9 cellular contexts compared by ENCODE assay signal in the genomic region with DNA sequence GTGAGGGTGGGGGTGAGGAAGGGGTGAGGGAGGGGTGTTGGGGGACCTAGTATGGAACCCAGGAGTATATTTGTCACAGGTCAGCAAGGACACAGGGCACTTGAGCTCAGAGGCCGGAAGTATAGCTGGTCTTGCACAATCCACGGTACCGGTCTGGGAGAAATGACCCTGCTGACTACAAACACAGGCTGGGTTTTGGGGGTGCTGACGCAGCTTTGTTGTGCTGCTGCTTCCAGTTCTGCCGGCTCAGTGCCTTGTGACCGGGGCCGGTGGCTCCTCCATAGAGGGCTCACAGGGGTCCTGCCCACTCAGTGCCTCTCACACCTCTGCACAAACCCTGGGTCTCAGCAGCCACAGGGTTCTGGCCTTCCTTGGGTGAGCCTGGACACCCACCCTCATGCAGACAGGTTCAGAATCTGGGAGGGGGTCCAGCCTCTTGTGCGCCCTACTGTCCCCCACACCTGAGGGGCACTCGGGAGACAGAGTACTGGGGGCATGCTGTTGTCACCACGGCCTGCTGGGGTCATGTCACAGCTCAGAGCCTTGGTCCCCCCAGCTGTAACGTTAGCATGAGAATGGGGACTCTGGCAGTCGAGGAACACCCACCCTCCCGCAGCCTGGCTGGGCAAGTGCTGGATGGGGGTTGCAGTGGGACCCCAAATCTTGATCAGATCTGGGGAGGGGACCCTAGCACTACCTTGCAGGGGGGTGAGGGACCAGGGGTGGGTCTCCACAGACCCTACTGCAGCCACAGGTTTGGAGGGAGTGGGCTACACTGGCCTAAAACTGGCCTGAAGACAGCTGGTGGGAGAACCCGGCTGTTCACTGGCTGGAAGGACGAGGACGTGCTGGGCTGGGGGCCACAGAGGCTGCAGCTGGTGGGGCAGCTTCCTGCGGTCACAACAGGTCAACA. TPM values are rescaled to one million over a fixed set of nuclear protein-coding genes. Genes with fewer than 3 reads are reported as not detected.
DNase-seq lines count a peak whose midpoint lies in the region; ATAC-seq and TF ChIP-seq lines count a peak whose summit lies in the region.
"Had no signal": no experiment of that assay in that cellular context is flagged by ENCODE, and none has a peak within 500 bp of the region (broad histone marks: within the 10 kb centered on the region; RNA-seq: fewer than 3 reads in every experiment).

No MANE protein-coding gene starts in this region.

- POLR2A ChIA-PET in activated CD4-positive, alpha-beta T cell treated with anti-CD3 and anti-CD28 coated beads for 36 hours (lab: Charles Lee) = no interaction called here

- H3K36me3 Mint-ChIP-seq in activated CD4-positive, alpha-beta T cell treated with anti-CD3 and anti-CD28 coated beads for 36 hours (ENCODE audit: low read depth) = peaks cover 10% of the 10 kb centered on the region
- H3K36me3 Mint-ChIP-seq in T-helper 2 cell treated with Interferon-gamma antibody and Interleukin-4, amounts not matched to agents 5 μg/mL and 100 μg/mL, for 36 hours (ENCODE audit: low read depth) = peaks cover 3% of the 10 kb centered on the region

- peak; percentile 10 for DNase-seq in activated CD4-positive, alpha-beta T cell treated with anti-CD3 and anti-CD28 coated beads for 36 hours
- no peak for DNase-seq in activated CD4-positive, alpha-beta T cell treated with anti-CD3 and anti-CD28 coated beads for 1 hour
- peak; percentile 81 for DNase-seq in lung (ENCODE audit: low spot score)
- no peak for DNase-seq in T-helper 2 cell treated with Interferon-gamma antibody and Interleukin-4, amounts not matched to agents 5 μg/mL and 100 μg/mL, for 36 hours (ENCODE audit: low spot score)
- DNase-seq in NCI-H1105 treated with DMSO at 0.1 percent for 48 hours (lab: John Stamatoyannopoulos, UW) = no peak
- DNase-seq: NCI-H187 had no signal

- CTCF ChIA-PET in activated CD4-positive, alpha-beta T cell treated with anti-CD3 and anti-CD28 coated beads for 36 hours (lab: Charles Lee) = interaction anchor here (1.0 kb wide), 1 partner anchor 10 kb away, joined by 5 read pairs; no protein-coding TSS in a partner anchor

- H3K27ac ChIP-seq in cingulate gyrus (ENCODE audit: low read depth, low read length) (peak overlapping the region; percentile 75), lung (ENCODE audit: low read depth in 1 of 2, low read length in 1 of 2) (peak overlapping the region in 1 of 2 donors; percentile 69), urinary bladder (ENCODE audit: low read depth) (peak overlapping the region; percentile 82)

- intact Hi-C loops in activated CD4-positive, alpha-beta T cell treated with anti-CD3 and anti-CD28 coated beads for 36 hours (cut with DNase I, micrococcal nuclease) = no loop called here

- H3K9me3 Mint-ChIP-seq in activated CD4-positive, alpha-beta T cell treated with anti-CD3 and anti-CD28 coated beads for 36 hours (ENCODE audit: low read depth) = no peaks in the 10 kb centered on the region
- no peaks in the 10 kb centered on the region for H3K9me3 Mint-ChIP-seq in T-helper 2 cell treated with Interferon-gamma antibody and Interleukin-4, amounts not matched to agents 5 μg/mL and 100 μg/mL, for 36 hours

- H3K4me1 Mint-ChIP-seq in activated CD4-positive, alpha-beta T cell treated with anti-CD3 and anti-CD28 coated beads for 36 hours = peaks cover 22% of the 10 kb centered on the region
- peaks cover 13% of the 10 kb centered on the region for H3K4me1 Mint-ChIP-seq in T-helper 2 cell treated with Interferon-gamma antibody and Interleukin-4, amounts not matched to agents 5 μg/mL and 100 μg/mL, for 36 hours (ENCODE audit: low read depth)

- peaks cover 0 to 18% of the 10 kb centered on the region in 2 donors for H3K4me1 ChIP-seq in lung (ENCODE audit: control insufficient read depth in 2 of 2, insufficient read depth in 2 of 2, low read length in 2 of 2)
- peaks cover 1% of the 10 kb centered on the region for H3K4me1 ChIP-seq in urinary bladder (ENCODE audit: insufficient read depth)

- H3K9me3 ChIP-seq in lung (ENCODE audit: control insufficient read depth in 2 of 2, insufficient read depth in 1 of 2, low read length in 1 of 2) = no peaks in the 10 kb centered on the region

- H3K27me3 Mint-ChIP-seq in activated CD4-positive, alpha-beta T cell treated with anti-CD3 and anti-CD28 coated beads for 36 hours = no peaks in the 10 kb centered on the region
- H3K27me3 Mint-ChIP-seq in T-helper 2 cell treated with Interferon-gamma antibody and Interleukin-4, amounts not matched to agents 5 μg/mL and 100 μg/mL, for 36 hours (ENCODE audit: low read depth) = no peaks in the 10 kb centered on the region

- no peak for TF ChIP-seq CTCF in lung (IDR thresholded peaks at IDR 0.05; ENCODE audit: control extremely low read depth, extremely low read depth)

- ATAC-seq in activated CD4-positive, alpha-beta T cell treated with anti-CD3 and anti-CD28 coated beads for 36 hours = no peak
- ATAC-seq in lung (ENCODE audit: insufficient read depth, low FRiP score) (peak; percentile 22), GM18867 (IDR thresholded peaks at IDR 0.05; ENCODE audit: unreplicated experiment) (no peak)

- H3K4me3 Mint-ChIP-seq in activated CD4-positive, alpha-beta T cell treated with anti-CD3 and anti-CD28 coated beads for 36 hours = no peak overlapping the region
- no peak overlapping the region for H3K4me3 Mint-ChIP-seq in T-helper 2 cell treated with Interferon-gamma antibody and Interleukin-4, amounts not matched to agents 5 μg/mL and 100 μg/mL, for 36 hours

- no peaks in the 10 kb centered on the region for H3K27me3 ChIP-seq in lung (ENCODE audit: control insufficient read depth, insufficient read depth)

- no peak overlapping the region for H3K4me3 ChIP-seq in lung
- no peak overlapping the region for H3K4me3 ChIP-seq in urinary bladder (ENCODE audit: low read depth, low read length)

- 49 to 55% methylated on average over 17 of the region's 17 CpGs for WGBS in lung, 2 donors
- 68% methylated on average over 17 of the region's 17 CpGs for WGBS in urinary bladder

- H3K36me3 ChIP-seq in lung (ENCODE audit: control insufficient read depth in 2 of 2, insufficient read depth in 2 of 2, low read length in 2 of 2) (peaks cover 0 to 30% of the 10 kb centered on the region in 2 donors), urinary bladder (ENCODE audit: insufficient read depth) (peaks cover 2% of the 10 kb centered on the region)

- no peak overlapping the region for H3K27ac Mint-ChIP-seq in activated CD4-positive, alpha-beta T cell treated with anti-CD3 and anti-CD28 coated beads for 36 hours
- H3K27ac Mint-ChIP-seq in T-helper 2 cell treated with Interferon-gamma antibody and Interleukin-4, amounts not matched to agents 5 μg/mL and 100 μg/mL, for 36 hours = no peak overlapping the region

RNA-seq across cellular contexts. Expression of a gene that starts 17.7 kb away (rescaled TPM):
- 100 to 1,000 TPM in 1 of 2 experiments, 10 to 100 TPM in 1; 77.4 to 108 TPM for total RNA-seq in activated CD4-positive, alpha-beta T cell treated with anti-CD3 and anti-CD28 coated beads for 36 hours
- total RNA-seq in lung (10 to 100 TPM; 48.5 to 52.5 TPM), urinary bladder (13.2 TPM)
- polyA plus RNA-seq in lung (100 to 1,000 TPM in 1 of 2 donors, 10 to 100 TPM in 1; 44.3 to 324 TPM), urinary bladder (48.2 TPM)

RNA-seq across cellular contexts. Expression of a gene that starts 20.3 kb away (rescaled TPM):
- total RNA-seq in activated CD4-positive, alpha-beta T cell treated with anti-CD3 and anti-CD28 coated beads for 36 hours = 10 to 100 TPM; 39.6 to 44.4 TPM
- total RNA-seq in lung (10 to 100 TPM; 31.1 to 44.1 TPM), urinary bladder (14.8 TPM)
- polyA plus RNA-seq in lung (10 to 100 TPM; 52.9 to 70.7 TPM), urinary bladder (77.0 TPM)

RNA-seq across cellular contexts. Expression of a gene that starts 57.8 kb away (rescaled TPM):
- 10 to 100 TPM; 51.4 to 57.9 TPM for total RNA-seq in activated CD4-positive, alpha-beta T cell treated with anti-CD3 and anti-CD28 coated beads for 36 hours
- total RNA-seq in lung (1 to 10 TPM; 3.8 to 6.4 TPM), urinary bladder (1.5 TPM)
- polyA plus RNA-seq in lung (1 to 10 TPM; 2.0 to 9.7 TPM), urinary bladder (1.9 TPM)

Comparison
In these comparisons a context has a peak if more than half of its experiments do, and no peak if none do; other contexts are left out.
1. DNase-seq: peak in activated CD4-positive, alpha-beta T cell treated with anti-CD3 and anti-CD28 coated beads for 36 hours (single experiment) and lung (single experiment); none in activated CD4-positive, alpha-beta T cell treated with anti-CD3 and anti-CD28 coated beads for 1 hour (single experiment), T-helper 2 cell treated with Interferon-gamma antibody and Interleukin-4, amounts not matched to agents 5 μg/mL and 100 μg/mL, for 36 hours (single experiment) and NCI-H1105 treated with DMSO at 0.1 percent for 48 hours (single experiment).
2. RNA of a gene that starts 57.8 kb away (total RNA-seq): 51.4 to 57.9 TPM in activated CD4-positive, alpha-beta T cell treated with anti-CD3 and anti-CD28 coated beads for 36 hours; 3.8 to 6.4 TPM in lung and 1.5 TPM in urinary bladder (single experiment); every median in the first group is over 4 times any median in the second.